ENCODE assay signal across 2 cellular contexts in the genomic region with DNA sequence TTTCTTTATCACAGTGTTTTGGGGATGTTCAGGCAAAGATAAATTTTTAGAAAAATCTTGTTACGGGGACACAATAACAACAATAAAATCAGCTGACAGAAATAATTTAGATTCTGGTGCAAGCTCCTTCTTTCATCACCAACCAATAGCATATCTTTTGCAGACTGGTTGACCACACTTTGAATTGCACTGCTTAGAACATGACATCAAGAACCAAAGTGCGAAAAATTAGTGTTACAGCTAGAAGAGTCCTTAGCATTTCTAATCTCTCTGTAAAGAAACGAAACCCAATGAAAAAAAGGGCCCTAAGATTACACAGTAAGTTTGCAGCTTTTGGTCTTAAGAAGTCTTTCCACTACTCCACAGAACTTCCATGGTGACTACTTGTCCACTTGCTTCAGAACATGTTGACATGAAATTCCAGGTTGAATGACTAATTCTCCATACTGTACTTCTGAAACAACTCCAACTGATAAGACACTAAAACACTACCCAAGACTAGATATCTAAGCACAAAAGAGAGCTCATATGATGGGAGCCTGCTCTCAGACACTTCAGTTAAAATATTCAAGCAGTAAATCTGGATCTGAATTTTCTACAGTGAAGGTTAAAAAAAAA.
TF ChIP-seq lines count a peak whose summit lies in the region.

No MANE protein-coding gene starts in this region.

TF ChIP-seq in endothelial cell of umbilical vein, 7 proteins besides CTCF, POLR2A, EP300 and RAD21:
- TF ChIP-seq EZH2 (IDR thresholded peaks at IDR 0.05; ENCODE audit: borderline replicate concordance, low read depth, low read length, severe bottlenecking): no peak
- TF ChIP-seq, protein P1, sequence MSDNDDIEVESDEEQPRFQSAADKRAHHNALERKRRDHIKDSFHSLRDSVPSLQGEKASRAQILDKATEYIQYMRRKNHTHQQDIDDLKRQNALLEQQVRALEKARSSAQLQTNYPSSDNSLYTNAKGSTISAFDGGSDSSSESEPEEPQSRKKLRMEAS (IDR thresholded peaks at IDR 0.05; ENCODE audit: insufficient read depth, insufficient read length): no peak
- TF ChIP-seq GATA2 (IDR thresholded peaks at IDR 0.05; ENCODE audit: insufficient read depth, insufficient read length, low read depth, low read length): no peak
- no peak for TF ChIP-seq MYC (IDR thresholded peaks at IDR 0.05; ENCODE audit: low read depth, low read length)
- no peak for TF ChIP-seq FOS (IDR thresholded peaks at IDR 0.05; ENCODE audit: borderline replicate concordance, insufficient read depth, low read length)
- TF ChIP-seq JUN (IDR thresholded peaks at IDR 0.05; ENCODE audit: borderline replicate concordance, insufficient read depth, insufficient read length, low read depth): no peak
- TF ChIP-seq POLR2AphosphoS5 (IDR thresholded peaks at IDR 0.05; ENCODE audit: insufficient read depth, low read depth, low read length): no peak
TF ChIP-seq in endothelial cell of umbilical vein: peak in this region for 0.

TF ChIP-seq in GM23338, 12 proteins besides CTCF, POLR2A, EP300 and RAD21:
- no peak for TF ChIP-seq NANOG (IDR thresholded peaks at IDR 0.05; ENCODE audit: borderline replicate concordance)
- no peak for TF ChIP-seq CREB1 (CRISPR knock-in tag; IDR thresholded peaks at IDR 0.05; ENCODE audit: low read depth)
- TF ChIP-seq, protein P2, sequence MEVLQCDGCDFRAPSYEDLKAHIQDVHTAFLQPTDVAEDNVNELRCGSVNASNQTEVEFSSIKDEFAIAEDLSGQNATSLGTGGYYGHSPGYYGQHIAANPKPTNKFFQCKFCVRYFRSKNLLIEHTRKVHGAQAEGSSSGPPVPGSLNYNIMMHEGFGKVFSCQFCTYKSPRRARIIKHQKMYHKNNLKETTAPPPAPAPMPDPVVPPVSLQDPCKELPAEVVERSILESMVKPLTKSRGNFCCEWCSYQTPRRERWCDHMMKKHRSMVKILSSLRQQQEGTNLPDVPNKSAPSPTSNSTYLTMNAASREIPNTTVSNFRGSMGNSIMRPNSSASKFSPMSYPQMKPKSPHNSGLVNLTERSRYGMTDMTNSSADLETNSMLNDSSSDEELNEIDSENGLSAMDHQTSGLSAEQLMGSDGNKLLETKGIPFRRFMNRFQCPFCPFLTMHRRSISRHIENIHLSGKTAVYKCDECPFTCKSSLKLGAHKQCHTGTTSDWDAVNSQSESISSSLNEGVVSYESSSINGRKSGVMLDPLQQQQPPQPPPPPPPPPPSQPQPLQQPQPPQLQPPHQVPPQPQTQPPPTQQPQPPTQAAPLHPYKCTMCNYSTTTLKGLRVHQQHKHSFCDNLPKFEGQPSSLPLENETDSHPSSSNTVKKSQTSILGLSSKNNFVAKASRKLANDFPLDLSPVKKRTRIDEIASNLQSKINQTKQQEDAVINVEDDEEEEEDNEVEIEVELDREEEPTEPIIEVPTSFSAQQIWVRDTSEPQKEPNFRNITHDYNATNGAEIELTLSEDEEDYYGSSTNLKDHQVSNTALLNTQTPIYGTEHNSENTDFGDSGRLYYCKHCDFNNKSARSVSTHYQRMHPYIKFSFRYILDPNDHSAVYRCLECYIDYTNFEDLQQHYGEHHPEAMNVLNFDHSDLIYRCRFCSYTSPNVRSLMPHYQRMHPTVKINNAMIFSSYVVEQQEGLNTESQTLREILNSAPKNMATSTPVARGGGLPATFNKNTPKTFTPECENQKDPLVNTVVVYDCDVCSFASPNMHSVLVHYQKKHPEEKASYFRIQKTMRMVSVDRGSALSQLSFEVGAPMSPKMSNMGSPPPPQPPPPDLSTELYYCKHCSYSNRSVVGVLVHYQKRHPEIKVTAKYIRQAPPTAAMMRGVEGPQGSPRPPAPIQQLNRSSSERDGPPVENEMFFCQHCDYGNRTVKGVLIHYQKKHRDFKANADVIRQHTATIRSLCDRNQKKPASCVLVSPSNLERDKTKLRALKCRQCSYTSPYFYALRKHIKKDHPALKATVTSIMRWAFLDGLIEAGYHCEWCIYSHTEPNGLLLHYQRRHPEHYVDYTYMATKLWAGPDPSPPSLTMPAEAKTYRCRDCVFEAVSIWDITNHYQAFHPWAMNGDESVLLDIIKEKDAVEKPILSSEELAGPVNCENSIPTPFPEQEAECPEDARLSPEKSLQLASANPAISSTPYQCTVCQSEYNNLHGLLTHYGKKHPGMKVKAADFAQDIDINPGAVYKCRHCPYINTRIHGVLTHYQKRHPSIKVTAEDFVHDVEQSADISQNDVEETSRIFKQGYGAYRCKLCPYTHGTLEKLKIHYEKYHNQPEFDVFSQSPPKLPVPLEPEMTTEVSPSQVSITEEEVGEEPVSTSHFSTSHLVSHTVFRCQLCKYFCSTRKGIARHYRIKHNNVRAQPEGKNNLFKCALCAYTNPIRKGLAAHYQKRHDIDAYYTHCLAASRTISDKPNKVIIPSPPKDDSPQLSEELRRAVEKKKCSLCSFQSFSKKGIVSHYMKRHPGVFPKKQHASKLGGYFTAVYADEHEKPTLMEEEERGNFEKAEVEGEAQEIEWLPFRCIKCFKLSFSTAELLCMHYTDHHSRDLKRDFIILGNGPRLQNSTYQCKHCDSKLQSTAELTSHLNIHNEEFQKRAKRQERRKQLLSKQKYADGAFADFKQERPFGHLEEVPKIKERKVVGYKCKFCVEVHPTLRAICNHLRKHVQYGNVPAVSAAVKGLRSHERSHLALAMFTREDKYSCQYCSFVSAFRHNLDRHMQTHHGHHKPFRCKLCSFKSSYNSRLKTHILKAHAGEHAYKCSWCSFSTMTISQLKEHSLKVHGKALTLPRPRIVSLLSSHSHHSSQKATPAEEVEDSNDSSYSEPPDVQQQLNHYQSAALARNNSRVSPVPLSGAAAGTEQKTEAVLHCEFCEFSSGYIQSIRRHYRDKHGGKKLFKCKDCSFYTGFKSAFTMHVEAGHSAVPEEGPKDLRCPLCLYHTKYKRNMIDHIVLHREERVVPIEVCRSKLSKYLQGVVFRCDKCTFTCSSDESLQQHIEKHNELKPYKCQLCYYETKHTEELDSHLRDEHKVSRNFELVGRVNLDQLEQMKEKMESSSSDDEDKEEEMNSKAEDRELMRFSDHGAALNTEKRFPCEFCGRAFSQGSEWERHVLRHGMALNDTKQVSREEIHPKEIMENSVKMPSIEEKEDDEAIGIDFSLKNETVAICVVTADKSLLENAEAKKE (CRISPR knock-in tag; IDR thresholded peaks at IDR 0.05): no peak
- TF ChIP-seq ZNF114 (CRISPR knock-in tag; IDR thresholded peaks at IDR 0.05): no peak
- TF ChIP-seq, protein P3, sequence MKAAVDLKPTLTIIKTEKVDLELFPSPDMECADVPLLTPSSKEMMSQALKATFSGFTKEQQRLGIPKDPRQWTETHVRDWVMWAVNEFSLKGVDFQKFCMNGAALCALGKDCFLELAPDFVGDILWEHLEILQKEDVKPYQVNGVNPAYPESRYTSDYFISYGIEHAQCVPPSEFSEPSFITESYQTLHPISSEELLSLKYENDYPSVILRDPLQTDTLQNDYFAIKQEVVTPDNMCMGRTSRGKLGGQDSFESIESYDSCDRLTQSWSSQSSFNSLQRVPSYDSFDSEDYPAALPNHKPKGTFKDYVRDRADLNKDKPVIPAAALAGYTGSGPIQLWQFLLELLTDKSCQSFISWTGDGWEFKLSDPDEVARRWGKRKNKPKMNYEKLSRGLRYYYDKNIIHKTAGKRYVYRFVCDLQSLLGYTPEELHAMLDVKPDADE (IDR thresholded peaks at IDR 0.05): no peak
- TF ChIP-seq EZH2 (IDR thresholded peaks at IDR 0.05; ENCODE audit: low read depth, unreplicated experiment): no peak
- no peak for TF ChIP-seq STAT1 (IDR thresholded peaks at IDR 0.05; ENCODE audit: unreplicated experiment)
- TF ChIP-seq ZNF331 (CRISPR knock-in tag; IDR thresholded peaks at IDR 0.05; ENCODE audit: low read depth): no peak
